In genomic region chr14:91906374-91906773, GRCh38 we compare ENCODE assay signal across 21 cellular contexts. TPM values are rescaled to one million over a fixed set of nuclear protein-coding genes. Genes with fewer than 3 reads are reported as not detected.
DNase-seq lines count a peak whose midpoint lies in the region; ATAC-seq, FAIRE-seq and TF ChIP-seq lines count a peak whose summit lies in the region.
"Had no signal": no experiment of that assay in that cellular context is flagged by ENCODE, and none has a peak within 500 bp of the region (broad histone marks: within the 10 kb centered on the region; RNA-seq: fewer than 3 reads in every experiment).

No MANE protein-coding gene starts in this region.

- H3K4me1 ChIP-seq in left ventricle myocardium inferior (peaks cover 31% of the 10 kb centered on the region), right atrium auricular region (no peaks in the 10 kb centered on the region), right lobe of liver (peaks cover 0 to 15% (median 2%) of the 10 kb centered on the region in 4 donors), small intestine (ENCODE audit: control insufficient read depth in 2 of 2, insufficient read depth in 1 of 2, low read depth in 1 of 2, low read length in 1 of 2) (no peaks in the 10 kb centered on the region), GM23248 (ENCODE audit: insufficient read depth) (peaks cover 13% of the 10 kb centered on the region)

- peaks cover 15% of the 10 kb centered on the region; the same call in 1 of the 2 replicates for H3F3A ChIP-seq in GM23248 (ENCODE audit: insufficient read depth)

- peak; percentile 81 to 86 (median 84) for ATAC-seq in right lobe of liver
- ATAC-seq in stimulated activated naive CD8-positive, alpha-beta T cell treated with anti-CD3 and anti-CD28 coated beads, Interleukin-15, Interleukin-2, amounts not matched to agents 100 U/mL and 50 U/mL, for 24 hours = no peak
- ATAC-seq in activated T-helper 17 cell treated with anti-CD3 and anti-CD28 coated beads, Interleukin-2, amount 50 U/mL, for 72 hours (replicated peaks) = no peak
- ATAC-seq: PC-3 had no signal

- H2AFZ ChIP-seq in GM23248 = no peak overlapping the region

- H3K9ac ChIP-seq in GM23248 = no peak overlapping the region

- H3K27me3 ChIP-seq in left ventricle myocardium inferior (ENCODE audit: low read depth) (peaks cover 40% of the 10 kb centered on the region), right atrium auricular region (no peaks in the 10 kb centered on the region), right lobe of liver (no peaks in the 10 kb centered on the region), small intestine (ENCODE audit: control insufficient read depth in 2 of 2, insufficient read depth in 2 of 2, low read length in 2 of 2) (no peaks in the 10 kb centered on the region), GM23248 (replicated peaks; ENCODE audit: insufficient read depth) (no peaks in the 10 kb centered on the region)

- H3K27ac Mint-ChIP-seq in activated T-helper 17 cell treated with anti-CD3 and anti-CD28 coated beads, Interleukin-2, amount 50 U/mL, for 72 hours = no peak overlapping the region

- no peaks in the 10 kb centered on the region for H3K9me3 Mint-ChIP-seq in activated T-helper 17 cell treated with anti-CD3 and anti-CD28 coated beads, Interleukin-2, amount 50 U/mL, for 72 hours

- no peaks in the 10 kb centered on the region for H3K27me3 Mint-ChIP-seq in activated T-helper 17 cell treated with anti-CD3 and anti-CD28 coated beads, Interleukin-2, amount 50 U/mL, for 72 hours

- peak overlapping the region; percentile 23 for H3K27ac ChIP-seq in left ventricle myocardium inferior (replicated peaks)
- no peak overlapping the region for H3K27ac ChIP-seq in right atrium auricular region
- peak overlapping the region in 2 of 3 donors; percentile 41 to 45 for H3K27ac ChIP-seq in right lobe of liver
- no peak overlapping the region for H3K27ac ChIP-seq in small intestine (ENCODE audit: low read depth in 1 of 2, low read length in 1 of 2)
- H3K27ac ChIP-seq in GM23248 = no peak overlapping the region

- in situ Hi-C loops in GM23248 (cut with MboI) = no loop called here

- H3K4me1 Mint-ChIP-seq in activated T-helper 17 cell treated with anti-CD3 and anti-CD28 coated beads, Interleukin-2, amount 50 U/mL, for 72 hours = peaks cover 4% of the 10 kb centered on the region

- H3K36me3 ChIP-seq in left ventricle myocardium inferior (peaks cover 8% of the 10 kb centered on the region), right atrium auricular region (no peaks in the 10 kb centered on the region), right lobe of liver (no peaks in the 10 kb centered on the region), small intestine (ENCODE audit: control insufficient read depth in 2 of 2, insufficient read depth in 2 of 2, low read length in 2 of 2) (no peaks in the 10 kb centered on the region), GM23248 (ENCODE audit: low read depth) (no peaks in the 10 kb centered on the region)

- H3K9me3 ChIP-seq in left ventricle myocardium inferior (replicated peaks) (no peaks in the 10 kb centered on the region), right atrium auricular region (no peaks in the 10 kb centered on the region), right lobe of liver (no peaks in the 10 kb centered on the region), small intestine (ENCODE audit: control insufficient read depth, low read depth) (no peaks in the 10 kb centered on the region), GM23248 (ENCODE audit: low read depth) (no peaks in the 10 kb centered on the region)

- intact Hi-C loops in left ventricle myocardium inferior (cut with micrococcal nuclease) (no loop called here), right lobe of liver (cut with DNase I) (loop anchor here in 1 of 2 donors (10.0 kb wide), 1 partner anchor 252 kb away; no protein-coding TSS in a partner anchor)

- H3K36me3 Mint-ChIP-seq in activated T-helper 17 cell treated with anti-CD3 and anti-CD28 coated beads, Interleukin-2, amount 50 U/mL, for 72 hours (ENCODE audit: low read depth) = no peaks in the 10 kb centered on the region

- H3K4me3 ChIP-seq in left ventricle myocardium inferior (no peak overlapping the region), right atrium auricular region (no peak overlapping the region), right lobe of liver (no peak overlapping the region), small intestine (ENCODE audit: low read depth in 1 of 2, low read length in 2 of 2) (no peak overlapping the region), GM23248 (no peak overlapping the region)

- no peaks in the 10 kb centered on the region for H3K9me2 ChIP-seq in GM23248 (ENCODE audit: insufficient read depth)

- FAIRE-seq in small intestine (lab: Jason Lieb, UNC) = no peak
- FAIRE-seq: H54 had no signal

- H4K20me1 ChIP-seq in GM23248 (ENCODE audit: insufficient read depth) = no peaks in the 10 kb centered on the region

- TF ChIP-seq CTCF in left ventricle myocardium inferior (IDR thresholded peaks at IDR 0.05; ENCODE audit: borderline replicate concordance) (no peak), right atrium auricular region (IDR thresholded peaks at IDR 0.05) (no peak), right lobe of liver (IDR thresholded peaks at IDR 0.05) (no peak)

- DNase-seq in left ventricle myocardium inferior (no peak), right atrium auricular region (ENCODE audit: low spot score) (no peak), right lobe of liver (peak in 2 of 3 donors; percentile 50 to 69), small intestine (peak; percentile 68), GM23248 (no peak)
- DNase-seq in stimulated activated naive CD8-positive, alpha-beta T cell treated with anti-CD3 and anti-CD28 coated beads, Interleukin-15, Interleukin-2, amounts not matched to agents 100 U/mL and 50 U/mL, for 24 hours = no peak
- DNase-seq: 8988T, ACHN, KBM-7, MV-4-11, NCI-H1105, NCI-H146, NCI-H1930, NCI-H446, NCI-H524 treated with DMSO at 0.1 percent for 48 hours, NCI-H774, PC-3 had no signal

- H3K4me2 ChIP-seq in GM23248 (ENCODE audit: unreplicated experiment) = no peak overlapping the region

- TF ChIP-seq POLR2A in right lobe of liver (IDR thresholded peaks at IDR 0.05) = no peak

- 29% methylated on average over 2 of the region's 2 CpGs for WGBS in right lobe of liver (ENCODE audit: insufficient coverage, low coverage, low lambda C conversion rate, missing lambda C conversion rate)
- 64 to 81% (median 78%) methylated on average over 2 of the region's 2 CpGs for WGBS in small intestine, 3 donors
- WGBS in GM23248 (ENCODE audit: low coverage in 1 of 2, low lambda C conversion rate in 2 of 2, missing lambda C conversion rate in 2 of 2), 2 experiments = 92 to 98% methylated on average over 2 of the region's 2 CpGs

- peaks cover 96% of the 10 kb centered on the region for H3K79me2 ChIP-seq in GM23248 (ENCODE audit: insufficient read depth)

- H3K4me3 Mint-ChIP-seq in activated T-helper 17 cell treated with anti-CD3 and anti-CD28 coated beads, Interleukin-2, amount 50 U/mL, for 72 hours = no peak overlapping the region

RNA-seq across cellular contexts. Expression of gene TC2N, which starts 39.0 kb away (rescaled TPM):
- total RNA-seq in left ventricle myocardium inferior = 4.1 TPM
- 10 to 100 TPM in 1 of 2 donors, 1 to 10 TPM in 1; 3.9 to 12.5 TPM for total RNA-seq in right atrium auricular region
- 1 to 10 TPM; 1.0 to 6.5 (median 4.3) TPM for total RNA-seq in right lobe of liver
- polyA plus RNA-seq in small intestine = 10 to 100 TPM; 12.4 to 25.8 (median 15.0) TPM
- 10 to 100 TPM; 39.2 to 81.2 TPM for total RNA-seq in activated T-helper 17 cell treated with anti-CD3 and anti-CD28 coated beads, Interleukin-2, amount 50 U/mL, for 72 hours
- under 0.01 and 0.65 TPM in 2 replicates for total RNA-seq in GM23248 (2014; rRNA removed; shearing (Covaris generic))
- polyA plus RNA-seq in GM23248 (2016; fragmentation: Nextera tagmentation; extraction: Ambion mirVana) = 0.34 and 0.77 TPM in 2 replicates
- total RNA-seq: HT1080, LHCN-M2 had no signal

RNA-seq across cellular contexts. Expression of gene FBLN5, which starts 41.1 kb away (rescaled TPM):
- total RNA-seq in left ventricle myocardium inferior (62.5 TPM), right atrium auricular region (100 to 1,000 TPM; 125 to 132 TPM), right lobe of liver (10 to 100 TPM in 5 of 6 experiments, 1 to 10 TPM in 1; 6.7 to 36.3 (median 17.8) TPM)
- polyA plus RNA-seq in small intestine (10 to 100 TPM in 2 of 3 donors, 1 to 10 TPM in 1; 2.0 to 34.7 (median 11.1) TPM), GM23248 (2016; fragmentation: Nextera tagmentation; extraction: Ambion mirVana) (756 and 767 TPM in 2 replicates)
- 1 to 10 TPM; 1.4 to 7.6 TPM for total RNA-seq in activated T-helper 17 cell treated with anti-CD3 and anti-CD28 coated beads, Interleukin-2, amount 50 U/mL, for 72 hours
- 234 TPM in 2 replicates for total RNA-seq in GM23248 (2014; rRNA removed; shearing (Covaris generic))

Comparison
In these comparisons a context has a peak if more than half of its experiments do, and no peak if none do; other contexts are left out.
1. H3K27ac ChIP-seq: peak in left ventricle myocardium inferior (single experiment) and right lobe of liver (2 of 3); none in right atrium auricular region (0 of 2), small intestine (0 of 2) and GM23248 (single experiment).
2. DNase-seq: peak in right lobe of liver (2 of 3) and small intestine (single experiment); none in left ventricle myocardium inferior (single experiment), right atrium auricular region (single experiment), stimulated activated naive CD8-positive, alpha-beta T cell treated with anti-CD3 and anti-CD28 coated beads, Interleukin-15, Interleukin-2, amounts not matched to agents 100 U/mL and 50 U/mL, for 24 hours (single experiment) and GM23248 (single experiment).
3. ATAC-seq: peak in right lobe of liver (4 of 4); none in stimulated activated naive CD8-positive, alpha-beta T cell treated with anti-CD3 and anti-CD28 coated beads, Interleukin-15, Interleukin-2, amounts not matched to agents 100 U/mL and 50 U/mL, for 24 hours (single experiment) and activated T-helper 17 cell treated with anti-CD3 and anti-CD28 coated beads, Interleukin-2, amount 50 U/mL, for 72 hours (single experiment).